ENCODE assay signal across 16 cellular contexts in the genomic region with DNA sequence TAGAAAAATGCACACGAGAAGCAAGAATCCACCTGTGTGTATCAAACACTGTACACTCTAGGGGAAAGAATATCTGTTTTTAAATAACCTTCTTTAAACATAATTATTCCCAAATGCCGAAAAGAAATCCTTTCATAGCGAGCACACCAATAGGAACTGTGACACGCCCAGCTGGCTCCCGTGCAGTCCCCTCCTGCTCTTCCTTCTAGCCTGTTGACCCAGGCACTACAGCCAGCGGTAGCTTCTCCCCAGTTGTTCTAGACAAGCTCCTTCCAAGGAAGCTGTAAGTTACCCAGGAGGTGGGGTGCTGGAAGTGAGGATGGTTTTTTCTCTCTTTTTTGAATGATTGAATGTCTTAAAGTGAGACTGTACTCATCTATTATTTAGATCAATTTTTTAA. TPM values are rescaled to one million over a fixed set of nuclear protein-coding genes. Genes with fewer than 3 reads are reported as not detected.
DNase-seq lines count a peak whose midpoint lies in the region; ATAC-seq and TF ChIP-seq lines count a peak whose summit lies in the region.
"Had no signal": no experiment of that assay in that cellular context is flagged by ENCODE, and none has a peak within 500 bp of the region (broad histone marks: within the 10 kb centered on the region; RNA-seq: fewer than 3 reads in every experiment).

No MANE protein-coding gene starts in this region.

- no peak overlapping the region for H3K4me3 Mint-ChIP-seq in endodermal cell
- H3K4me3 Mint-ChIP-seq: CD8-positive, alpha-beta memory T cell had no signal

- H3K4me1 ChIP-seq in endodermal cell (ENCODE audit: control insufficient read depth, insufficient read depth, low read length) (no peaks in the 10 kb centered on the region), gastrocnemius medialis (no peaks in the 10 kb centered on the region)
- no peaks in the 10 kb centered on the region for H3K4me1 ChIP-seq in effector memory CD4-positive, alpha-beta T cell (ENCODE audit: control insufficient read depth, insufficient read depth, low read length, poor library complexity, severe bottlenecking)
- H3K4me1 ChIP-seq: BLaER1, Caco-2, HAP-1 had no signal

- intact Hi-C loops in left colon (cut with DNase I, micrococcal nuclease), result no loop called here
- intact Hi-C loops in gastrocnemius medialis (cut with DNase I; ENCODE audit: low total_unique reads), result no loop called here

- no peak overlapping the region for H3K27ac Mint-ChIP-seq in endodermal cell
- H3K27ac Mint-ChIP-seq: CD8-positive, alpha-beta memory T cell had no signal

- peak; percentile 61 for ATAC-seq in left colon
- no peak for ATAC-seq in GM19463 (IDR thresholded peaks at IDR 0.05; ENCODE audit: unreplicated experiment)
- ATAC-seq in gastrocnemius medialis, result no peak
- ATAC-seq: HepG2 had no signal

- peak; percentile 6 for DNase-seq in NCI-H146 (lab: John Stamatoyannopoulos, UW)
- no peak for DNase-seq in NCI-H146 treated with DMSO at 0.1 percent for 48 hours (lab: John Stamatoyannopoulos, UW; ENCODE audit: unreplicated experiment)
- DNase-seq in endodermal cell, result peak; percentile 71
- no peak for DNase-seq in left colon
- DNase-seq in GM20000 (ENCODE audit: low spot score), result no peak
- DNase-seq in effector memory CD4-positive, alpha-beta T cell, result no peak
- no peak for DNase-seq in gastrocnemius medialis
- DNase-seq: AML-193; Caco-2; CD8-positive, alpha-beta memory T cell; GF-D8 had no signal

- H3K36me3 ChIP-seq in endodermal cell (ENCODE audit: control insufficient read depth, insufficient read depth, low read length) (no peaks in the 10 kb centered on the region), gastrocnemius medialis (no peaks in the 10 kb centered on the region)
- no peaks in the 10 kb centered on the region for H3K36me3 ChIP-seq in effector memory CD4-positive, alpha-beta T cell (ENCODE audit: control insufficient read depth, insufficient read depth, low read length)
- H3K36me3 ChIP-seq: BLaER1, HAP-1 had no signal

- peaks cover 10% of the 10 kb centered on the region for H3K4me1 Mint-ChIP-seq in endodermal cell
- H3K4me1 Mint-ChIP-seq: CD8-positive, alpha-beta memory T cell had no signal

- TF ChIP-seq CTCF in endodermal cell (conservative IDR thresholded peaks at IDR 0.05), result no peak
- TF ChIP-seq CTCF in GM20000 (IDR thresholded peaks at IDR 0.05; ENCODE audit: extremely low read depth, missing control alignments), result no peak
- TF ChIP-seq CTCF in gastrocnemius medialis (IDR thresholded peaks at IDR 0.05 in 4 of 5, conservative IDR thresholded peaks at IDR 0.05 in 1 of 5), result no peak

- no peaks in the 10 kb centered on the region for H3K27me3 Mint-ChIP-seq in endodermal cell (ENCODE audit: insufficient read depth)

- no peak overlapping the region for H3K27ac ChIP-seq in endodermal cell (ENCODE audit: low read depth, low read length)
- H3K27ac ChIP-seq in effector memory CD4-positive, alpha-beta T cell (ENCODE audit: insufficient read depth, low read length, poor library complexity, severe bottlenecking), result no peak overlapping the region
- no peak overlapping the region for H3K27ac ChIP-seq in gastrocnemius medialis
- H3K27ac ChIP-seq: 22Rv1, BLaER1 had no signal

- peaks cover 5% of the 10 kb centered on the region for H3K9me3 Mint-ChIP-seq in endodermal cell
- H3K9me3 Mint-ChIP-seq: CD8-positive, alpha-beta memory T cell had no signal

- H3K9me3 ChIP-seq in endodermal cell (ENCODE audit: control insufficient read depth, low read length) (no peaks in the 10 kb centered on the region), gastrocnemius medialis (no peaks in the 10 kb centered on the region)
- H3K9me3 ChIP-seq in effector memory CD4-positive, alpha-beta T cell (ENCODE audit: control insufficient read depth, low read length), result no peaks in the 10 kb centered on the region
- H3K9me3 ChIP-seq: Caco-2, HAP-1 had no signal

- H3K27me3 ChIP-seq in endodermal cell (ENCODE audit: control insufficient read depth, insufficient read depth, low read length, poor library complexity, severe bottlenecking), result no peaks in the 10 kb centered on the region
- no peaks in the 10 kb centered on the region for H3K27me3 ChIP-seq in effector memory CD4-positive, alpha-beta T cell (replicated peaks; ENCODE audit: control insufficient read depth, insufficient read depth, low read length, poor library complexity, severe bottlenecking)
- H3K27me3 ChIP-seq in gastrocnemius medialis, result no peaks in the 10 kb centered on the region
- H3K27me3 ChIP-seq: BLaER1 had no signal

- TF ChIP-seq POLR2A in gastrocnemius medialis (IDR thresholded peaks at IDR 0.05), result no peak

- H3K4me3 ChIP-seq in endodermal cell (ENCODE audit: low read length), result no peak overlapping the region
- no peak overlapping the region for H3K4me3 ChIP-seq in effector memory CD4-positive, alpha-beta T cell (ENCODE audit: insufficient read depth, low read depth, low read length, poor library complexity, severe bottlenecking)
- H3K4me3 ChIP-seq in gastrocnemius medialis, result no peak overlapping the region
- H3K4me3 ChIP-seq: BLaER1, HAP-1 had no signal

- H3K36me3 Mint-ChIP-seq in endodermal cell (ENCODE audit: low read depth), result no peaks in the 10 kb centered on the region
- H3K36me3 Mint-ChIP-seq: CD8-positive, alpha-beta memory T cell had no signal

- no peak overlapping the region for H3K9ac ChIP-seq in endodermal cell (ENCODE audit: extremely low read depth, low read length, poor library complexity, severe bottlenecking)
- H3K9ac ChIP-seq: BLaER1 had no signal

- in situ Hi-C loops in gastrocnemius medialis (cut with MboI; ENCODE audit: low sequenced_read_pairs in 4 of 4), result no loop called here

- 80 to 84% methylated on average over 2 to 6 of the region's 6 CpGs for WGBS in endodermal cell (ENCODE audit: insufficient coverage in 1 of 2, insufficient read length in 1 of 2), 2 experiments

RNA-seq across cellular contexts. Expression of a gene that starts 19.5 kb away (rescaled TPM):
- total RNA-seq in endodermal cell, result 10 to 100 TPM; 11.7 to 22.3 TPM
- 7.1 TPM for polyA plus RNA-seq in endodermal cell (2013, experiment 1 of 2)
- 7.7 TPM for polyA plus RNA-seq in endodermal cell (2013, experiment 2 of 2)
- 10 to 100 TPM in 1 of 2 donors, 1 to 10 TPM in 1; 9.2 to 15.3 TPM for total RNA-seq in left colon
- 10 to 100 TPM in 1 of 4 donors, 1 to 10 TPM in 3; 4.8 to 18.5 (median 9.2) TPM for total RNA-seq in gastrocnemius medialis

Comparison
In these comparisons a context has a peak if more than half of its experiments do, and no peak if none do; other contexts are left out.
1. DNase-seq: peak in NCI-H146 (single experiment) and endodermal cell (single experiment); none in NCI-H146 treated with DMSO at 0.1 percent for 48 hours (single experiment), left colon (0 of 2), GM20000 (single experiment), effector memory CD4-positive, alpha-beta T cell (0 of 3) and gastrocnemius medialis (0 of 2).